7 cellular contexts compared by ENCODE assay signal in genomic region chr2:234496835-234497591, GRCh38. TPM values are rescaled to one million over a fixed set of nuclear protein-coding genes. Genes with fewer than 3 reads are reported as not detected.
DNase-seq lines count a peak whose midpoint lies in the region; ATAC-seq, FAIRE-seq and TF ChIP-seq lines count a peak whose summit lies in the region.

ARL4C (minus strand) TSS chr2:234497081; CDS start chr2:234496586, 495 bp downstream.

- no peaks in the 10 kb centered on the region for H3K79me2 ChIP-seq in HepG2 (ENCODE audit: insufficient read depth, low read length)

- WGBS in HepG2 (ENCODE audit: low lambda C conversion rate) = 0% methylated on average over 4 of the region's 100 CpGs

- H3K27ac ChIP-seq in HepG2 (ENCODE audit: extremely low read length, insufficient read depth, low read length) = no peak within 1 kb of the TSS

- CTCF ChIA-PET in HepG2 (lab: Yijun Ruan, JAX; ENCODE audit: low intra/inter-chr PET ratio, low total read pairs) = no interaction called here

- peak within 1 kb of the TSS; percentile 85 for H3K4me2 ChIP-seq in HepG2 (ENCODE audit: low read depth, low read length)

- H4K20me1 ChIP-seq in HepG2 (ENCODE audit: insufficient read depth, low read length) = peaks cover 5% of the 10 kb centered on the region; the same call in 1 of the 2 replicates

- peak; percentile 29; the same call in 1 of the 2 replicates for TF ChIP-seq RAD21 in HepG2 (CRISPR knock-in tag; IDR thresholded peaks at IDR 0.05)

- in situ Hi-C loops in HepG2 (cut with HindIII; ENCODE audit: extremely low pct_ligation_motif_present, low pct_unique_long_range_greater_than_20kb) = loop anchor here (5.0 kb wide), 3 partner anchors 205 to 520 kb away; no protein-coding TSS in a partner anchor

- intact Hi-C loops in HepG2 (cut with micrococcal nuclease; ENCODE audit: unreplicated experiment) = no loop called here

- DNase-seq in NCI-H2171 (lab: John Stamatoyannopoulos, UW) = peak; percentile 27
- peak; percentile 74 for DNase-seq in activated CD4-positive, alpha-beta T cell treated with anti-CD3 and anti-CD28 coated beads, Interleukin-2, amount 50 U/mL, for 1 hour
- peak; percentile 17 to 81 for DNase-seq in dermis microvascular lymphatic vessel endothelial cell (ENCODE audit: low read depth in 2 of 2)
- peak; percentile 37 for DNase-seq in HepG2 (ENCODE audit: low spot score)
- peak; percentile 66 for DNase-seq in stimulated activated CD8-positive, alpha-beta memory T cell treated with anti-CD3 and anti-CD28 coated beads, Interleukin-12 subunit alpha, Interleukin-12 subunit beta, amount 100 ng/mL, for 4 hours (ENCODE audit: low read depth)

- no peak for TF ChIP-seq EP300 in HepG2 (IDR thresholded peaks at IDR 0.05; ENCODE audit: low read depth in 2 of 2, low read length in 2 of 2)
- TF ChIP-seq EP300 in HepG2 (CRISPR knock-in tag; IDR thresholded peaks at IDR 0.05; ENCODE audit: borderline replicate concordance) = no peak

- H3K27me3 ChIP-seq in HepG2 (ENCODE audit: control insufficient read depth in 1 of 2, insufficient read depth in 2 of 2, low read length in 2 of 2) = peaks cover 12 to 31% of the 10 kb centered on the region in 2 experiments

- FAIRE-seq in HepG2 (lab: Jason Lieb, UNC) = no peak

- H3K9me3 ChIP-seq in HepG2 (ENCODE audit: low read length) = no peaks in the 10 kb centered on the region

- H3K9ac ChIP-seq in HepG2 (ENCODE audit: insufficient read depth, low read depth, low read length) = no peak within 1 kb of the TSS

- ATAC-seq in GM18502 (IDR thresholded peaks at IDR 0.05; ENCODE audit: poor library complexity, unreplicated experiment) (peak; percentile 63), HG02678 (IDR thresholded peaks at IDR 0.05; ENCODE audit: unreplicated experiment) (peak; percentile 57), HepG2 (peak; percentile 93)

- 0 out of 2 replicates have a peak, but pooled peaks have one; percentile 12 for TF ChIP-seq CTCF in HepG2 (CRISPR knock-in tag; IDR thresholded peaks at IDR 0.05)

- no TSS peak for BruUV-seq in HepG2 (replicated peaks; lab: Mats Ljungman, UMichigan)

- no peak within 1 kb of the TSS for H2AFZ ChIP-seq in HepG2 (ENCODE audit: low read length)

- POLR2A ChIA-PET in HepG2 (lab: Yijun Ruan, JAX) = no interaction called here

- TF ChIP-seq POLR2A in HepG2 (IDR thresholded peaks at IDR 0.05; ENCODE audit: insufficient read depth in 1 of 2, low read depth in 2 of 2, low read length in 2 of 2) = no peak

- H3K4me3 ChIP-seq in HepG2 (replicated peaks in 1 of 3; ENCODE audit: insufficient read depth in 1 of 3, low read depth in 2 of 3, low read length in 3 of 3) = peak within 1 kb of the TSS; percentile 50 to 67 (median 54); a peak in 4 of 6 replicates

- H3K36me3 ChIP-seq in HepG2 (replicated peaks in 1 of 2; ENCODE audit: control insufficient read depth in 1 of 2, insufficient read depth in 2 of 2, low read length in 2 of 2) = no peaks in the 10 kb centered on the region

- H3K4me1 ChIP-seq in HepG2 (ENCODE audit: insufficient read depth, low read length) = peaks cover 7% of the 10 kb centered on the region

TF ChIP-seq in HepG2, 621 proteins besides CTCF, POLR2A, EP300 and RAD21 (continues in another document):
- TF ChIP-seq ZNF616 (CRISPR knock-in tag; IDR thresholded peaks at IDR 0.05; ENCODE audit: low read depth) = no peak
- 0 out of 2 replicates have a peak, but pooled peaks have one; percentile 25 for TF ChIP-seq NFAT5 (CRISPR knock-in tag; IDR thresholded peaks at IDR 0.05)
- no peak for TF ChIP-seq ZNF546 (CRISPR knock-in tag; conservative IDR thresholded peaks at IDR 0.05)
- TF ChIP-seq MAX (IDR thresholded peaks at IDR 0.05) = peak; percentile 32
- TF ChIP-seq CEBPB (IDR thresholded peaks at IDR 0.05; ENCODE audit: borderline replicate concordance, low read depth, low read length) = no peak
- TF ChIP-seq ZBTB7A (CRISPR knock-in tag; IDR thresholded peaks at IDR 0.05) = no peak
- TF ChIP-seq FOXK2 (IDR thresholded peaks at IDR 0.05) = no peak
- TF ChIP-seq HNF1B (CRISPR knock-in tag; IDR thresholded peaks at IDR 0.05) = no peak
- TF ChIP-seq MTF1 (CRISPR knock-in tag; IDR thresholded peaks at IDR 0.05) = no peak

RNA-seq across cellular contexts. Expression of gene ARL4C, which starts in this region (rescaled TPM):
- total RNA-seq in dermis microvascular lymphatic vessel endothelial cell (2.7 and 4.4 TPM in 2 replicates), HepG2 (2016; rRNA removed; fragmentation: Illumina TruSeq; extraction: Trizol) (0.15 and 0.21 TPM in 2 replicates)
- not detected in 2 replicates for total RNA-seq in HepG2 (2016; cell fraction: cytosol; rRNA removed; fragmentation: Illumina TruSeq; extraction: Trizol; ENCODE audit: low read depth)
- 0.12 and 0.15 TPM in 2 replicates for total RNA-seq in HepG2 (2016; cell fraction: insoluble cytoplasmic fraction; rRNA removed; fragmentation: Illumina TruSeq; extraction: Trizol)
- 0.14 and 0.15 TPM in 2 replicates for total RNA-seq in HepG2 (2016; cell fraction: membrane; rRNA removed; fragmentation: Illumina TruSeq; extraction: Trizol)
- total RNA-seq in HepG2 (2016; cell fraction: nucleus; rRNA removed; fragmentation: Illumina TruSeq; extraction: Trizol) = 0.16 and 0.25 TPM in 2 replicates
- 0.07 and 0.08 TPM in 2 replicates for polyA plus RNA-seq in HepG2 (2011; rRNA removed)
- 0.05 and 0.09 TPM in 2 replicates for polyA plus RNA-seq in HepG2 (2011; cell fraction: cytosol; rRNA removed)
- polyA plus RNA-seq in HepG2 (2011; cell fraction: nucleus; rRNA removed) = 0.06 and 0.14 TPM in 2 replicates
- polyA plus RNA-seq in HepG2 (2012) = 0.05 TPM in 1 of 2 replicates, not detected in the other
- polyA plus RNA-seq in HepG2 (2016; cell fraction: cytosol; fragmentation: Illumina TruSeq; extraction: Trizol; ENCODE audit: low read depth) = 0.03 and 0.06 TPM in 2 replicates
- polyA plus RNA-seq in HepG2 (2016; cell fraction: insoluble cytoplasmic fraction; fragmentation: Illumina TruSeq; extraction: Trizol; ENCODE audit: low read depth) = 0.19 and 0.28 TPM in 2 replicates
- 0.09 and 0.15 TPM in 2 replicates for polyA plus RNA-seq in HepG2 (2016; cell fraction: membrane; fragmentation: Illumina TruSeq; extraction: Trizol; ENCODE audit: low read depth)
- 0.21 and 0.36 TPM in 2 replicates for polyA plus RNA-seq in HepG2 (2016; cell fraction: nucleus; fragmentation: Illumina TruSeq; extraction: Trizol; ENCODE audit: insufficient read depth, low read depth)
- not detected in 2 replicates for polyA minus RNA-seq in HepG2 (2011; rRNA and poly(A)+ RNA removed; ENCODE audit: low replicate concordance)
- polyA minus RNA-seq in HepG2 (2011; cell fraction: cytosol; rRNA and poly(A)+ RNA removed) = not detected in 2 replicates
- polyA minus RNA-seq in HepG2 (2011; cell fraction: nucleus; rRNA and poly(A)+ RNA removed) = not detected in 2 replicates

Comparison
In these comparisons a context has a peak if more than half of its experiments do, and no peak if none do; other contexts are left out.
1. Peak in DNase-seq, ATAC-seq, H3K4me3 ChIP-seq and H3K4me2 ChIP-seq in HepG2; RNA of the gene not detected or under 1 TPM.